In the genomic region with DNA sequence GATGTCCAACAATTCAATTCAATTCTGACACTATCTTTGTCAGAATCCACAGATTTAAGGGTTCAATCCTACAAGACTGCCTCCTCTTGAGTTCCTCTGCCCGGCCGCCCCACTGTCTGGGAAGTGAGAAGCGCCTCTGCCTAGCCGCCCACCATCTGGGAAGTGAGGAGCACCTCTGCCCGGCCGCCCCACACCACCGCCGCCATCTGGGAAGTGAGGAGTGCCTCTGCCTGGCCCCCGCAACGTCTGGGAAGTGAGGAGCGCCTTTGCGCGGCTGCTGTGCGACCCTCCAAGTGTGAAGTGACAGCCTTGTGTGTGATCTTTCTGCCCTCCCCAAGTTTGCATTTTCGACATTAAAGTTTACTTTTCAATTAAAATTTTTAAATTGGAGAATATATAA, we compare ENCODE assay signal across 1 cellular context.
A peak's percentile ranks its signal among the peaks of the same experiment; 100 is the strongest.
TF ChIP-seq lines count a peak whose summit lies in the region.

No MANE protein-coding gene starts in this region.

TF ChIP-seq in HepG2, 621 proteins besides CTCF, POLR2A, EP300 and RAD21:
- TF ChIP-seq RBFOX2 (IDR thresholded peaks at IDR 0.05; ENCODE audit: low read depth, low read length), result 0 out of 2 replicates have a peak, but pooled peaks have one; percentile 27
- no peak for TF ChIP-seq ZNF629 (CRISPR knock-in tag; conservative IDR thresholded peaks at IDR 0.05)
- no peak for TF ChIP-seq ZNF879 (CRISPR knock-in tag; IDR thresholded peaks at IDR 0.05)
